In the genomic region with DNA sequence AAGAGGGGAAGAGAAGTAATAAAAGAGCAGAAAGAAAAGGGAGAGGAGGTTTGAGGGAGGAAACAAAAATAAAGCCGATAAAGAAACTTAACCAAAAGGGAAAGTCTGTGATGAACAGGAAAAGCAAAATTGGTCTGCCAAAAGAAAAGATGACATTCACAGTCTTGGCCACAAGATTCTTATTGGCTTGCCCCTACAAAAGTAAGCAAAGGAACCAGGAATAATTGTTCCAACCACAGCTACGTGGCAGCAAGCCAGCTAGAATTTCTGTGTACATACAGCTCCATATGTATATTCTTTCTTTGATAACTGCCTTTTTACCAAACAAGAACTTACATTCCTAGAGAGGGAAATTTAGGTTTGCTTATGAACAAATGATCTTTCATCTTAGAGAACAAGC, we compare ENCODE assay signal across 11 cellular contexts.
DNase-seq lines count a peak whose midpoint lies in the region; ATAC-seq and TF ChIP-seq lines count a peak whose summit lies in the region.
"Had no signal": no experiment of that assay in that cellular context is flagged by ENCODE, and none has a peak within 500 bp of the region (broad histone marks: within the 10 kb centered on the region; RNA-seq: fewer than 3 reads in every experiment).

No MANE protein-coding gene starts in this region.

- TF ChIP-seq CTCF in PC-3 (conservative IDR thresholded peaks at IDR 0.05; ENCODE audit: low read depth, low read length) (no peak), smooth muscle cell (IDR thresholded peaks at IDR 0.05; ENCODE audit: borderline replicate concordance, insufficient read depth, poor library complexity, severe bottlenecking) (no peak), heart right ventricle (IDR thresholded peaks at IDR 0.05) (no peak), gastrocnemius medialis (IDR thresholded peaks at IDR 0.05 in 4 of 5, conservative IDR thresholded peaks at IDR 0.05 in 1 of 5) (no peak)

- in situ Hi-C loops in gastrocnemius medialis (cut with MboI; ENCODE audit: low sequenced_read_pairs in 4 of 4): no loop called here

- H2AFZ ChIP-seq in PC-3 (ENCODE audit: low read length): no peak overlapping the region
- H2AFZ ChIP-seq in smooth muscle cell (ENCODE audit: low read depth): no peak overlapping the region

- POLR2A ChIA-PET in PC-3 (lab: Charles Lee; ENCODE audit: unreplicated experiment): no interaction called here

- ATAC-seq in PC-3 (peak; percentile 95), heart right ventricle (no peak), gastrocnemius medialis (no peak)
- ATAC-seq: activated T-cell treated with anti-CD3 and anti-CD28 coated beads, Interleukin-2, amount 50 U/mL, for 72 hours had no signal

- CTCF ChIA-PET in PC-3 (lab: Charles Lee): no interaction called here

- 39% methylated on average over 2 of the region's 2 CpGs for WGBS in smooth muscle cell (ENCODE audit: low lambda C conversion rate)
- WGBS in heart right ventricle, 2 donors: 31 to 36% methylated on average over 2 of the region's 2 CpGs

- no peaks in the 10 kb centered on the region for H3K9me3 ChIP-seq in PC-3 (ENCODE audit: low read length)
- no peaks in the 10 kb centered on the region for H3K9me3 ChIP-seq in smooth muscle cell (replicated peaks; ENCODE audit: low read depth)
- H3K9me3 ChIP-seq in heart right ventricle: no peaks in the 10 kb centered on the region
- no peaks in the 10 kb centered on the region for H3K9me3 ChIP-seq in gastrocnemius medialis
- H3K9me3 ChIP-seq: thyroid gland had no signal

- H3K4me2 ChIP-seq in PC-3 (ENCODE audit: low read length) (peak overlapping the region; percentile 49), smooth muscle cell (peak overlapping the region; percentile 77)

- H4K20me1 ChIP-seq in PC-3 (ENCODE audit: low read length): no peaks in the 10 kb centered on the region
- no peaks in the 10 kb centered on the region for H4K20me1 ChIP-seq in smooth muscle cell (ENCODE audit: low read depth)

- DNase-seq in DMS79 treated with DMSO at 0.1 percent for 48 hours (lab: John Stamatoyannopoulos, UW): peak; percentile 2
- no peak for DNase-seq in DMS79 (lab: John Stamatoyannopoulos, UW)
- DNase-seq in PC-3: peak; percentile 92
- DNase-seq in dermis blood vessel endothelial cell: peak; percentile 72
- DNase-seq in smooth muscle cell (lab: John Stamatoyannopoulos, UW; ENCODE audit: unreplicated experiment): no peak
- no peak for DNase-seq in kidney glomerular epithelial cell (lab: John Stamatoyannopoulos, UW)
- no peak for DNase-seq in heart right ventricle
- no peak for DNase-seq in gastrocnemius medialis
- DNase-seq: 8988T; activated T-cell treated with anti-CD3 and anti-CD28 coated beads, Interleukin-2, amount 50 U/mL, for 72 hours; thyroid gland had no signal

- no peaks in the 10 kb centered on the region for H3K9me2 ChIP-seq in PC-3 (replicated peaks; ENCODE audit: low read length)

- no peaks in the 10 kb centered on the region for H3K27me3 ChIP-seq in PC-3 (ENCODE audit: low read length)
- H3K27me3 ChIP-seq in smooth muscle cell (ENCODE audit: low read depth): no peaks in the 10 kb centered on the region
- no peaks in the 10 kb centered on the region for H3K27me3 ChIP-seq in heart right ventricle
- H3K27me3 ChIP-seq in gastrocnemius medialis: no peaks in the 10 kb centered on the region
- H3K27me3 ChIP-seq: thyroid gland had no signal

- H3K27ac ChIP-seq in PC-3 (ENCODE audit: low read length) (peak overlapping the region; percentile 3; the same call in 1 of the 2 replicates), smooth muscle cell (ENCODE audit: low read depth) (peak overlapping the region; percentile 58), heart right ventricle (peak overlapping the region in 5 of 10 donors; percentile 7 to 57 (median 18)), gastrocnemius medialis (no peak overlapping the region)
- H3K27ac ChIP-seq: thyroid gland had no signal

- H3K36me3 ChIP-seq in PC-3 (ENCODE audit: low read depth, low read length): peaks cover 8% of the 10 kb centered on the region; the same call in 1 of the 2 replicates
- no peaks in the 10 kb centered on the region for H3K36me3 ChIP-seq in smooth muscle cell (ENCODE audit: low read depth)
- peaks cover 0 to 88% (median 20%) of the 10 kb centered on the region in 9 donors for H3K36me3 ChIP-seq in heart right ventricle
- peaks cover 0 to 43% of the 10 kb centered on the region in 2 donors for H3K36me3 ChIP-seq in gastrocnemius medialis

- H3K4me1 ChIP-seq in PC-3 (ENCODE audit: insufficient read depth, low read length) (peaks cover 7% of the 10 kb centered on the region; the same call in 1 of the 2 replicates), smooth muscle cell (ENCODE audit: low read depth) (no peaks in the 10 kb centered on the region), heart right ventricle (peaks cover 0 to 25% (median 14%) of the 10 kb centered on the region in 9 donors), gastrocnemius medialis (no peaks in the 10 kb centered on the region)
- H3K4me1 ChIP-seq: thyroid gland had no signal

- H3K9ac ChIP-seq in PC-3 (ENCODE audit: low read length) (no peak overlapping the region), smooth muscle cell (ENCODE audit: low read depth) (no peak overlapping the region)

- TF ChIP-seq POLR2A in gastrocnemius medialis (IDR thresholded peaks at IDR 0.05): no peak

- H3K4me3 ChIP-seq in PC-3 (ENCODE audit: low read length) (no peak overlapping the region), smooth muscle cell (no peak overlapping the region), heart right ventricle (no peak overlapping the region), gastrocnemius medialis (no peak overlapping the region)
- H3K4me3 ChIP-seq: thyroid gland had no signal

- H3F3A ChIP-seq in PC-3 (ENCODE audit: low read length, unreplicated experiment) (peaks cover 4% of the 10 kb centered on the region), smooth muscle cell (ENCODE audit: low read depth) (peaks cover 12% of the 10 kb centered on the region)

- BruUV-seq in PC-3 (replicated peaks; lab: Mats Ljungman, UMichigan): no TSS peak

- H3K79me2 ChIP-seq in PC-3 (ENCODE audit: low read length): no peaks in the 10 kb centered on the region
- no peaks in the 10 kb centered on the region for H3K79me2 ChIP-seq in smooth muscle cell (ENCODE audit: low read depth)

- intact Hi-C loops in PC-3 (cut with micrococcal nuclease): loop anchor here (5.0 kb wide), 1 partner anchor 139 kb away; no protein-coding TSS in a partner anchor
- intact Hi-C loops in heart right ventricle (cut with DNase I): no loop called here
- intact Hi-C loops in gastrocnemius medialis (cut with DNase I; ENCODE audit: low total_unique reads): no loop called here

Comparison
In these comparisons a context has a peak if more than half of its experiments do, and no peak if none do; other contexts are left out.
1. DNase-seq: peak in DMS79 treated with DMSO at 0.1 percent for 48 hours (single experiment), PC-3 (single experiment) and dermis blood vessel endothelial cell (single experiment); none in DMS79 (single experiment), smooth muscle cell (single experiment), kidney glomerular epithelial cell (single experiment), heart right ventricle (0 of 2) and gastrocnemius medialis (0 of 2).
2. H3K27ac ChIP-seq: peak in PC-3 (single experiment) and smooth muscle cell (single experiment); none in gastrocnemius medialis (0 of 4).